Comparison of ENCODE assay signal across 14 cellular contexts in genomic region chr17:48335168-48335567, GRCh38.
"Had no signal": no experiment of that assay in that cellular context is flagged by ENCODE, and none has a peak within 500 bp of the region (broad histone marks: within the 10 kb centered on the region; RNA-seq: fewer than 3 reads in every experiment).

No MANE protein-coding gene starts in this region.

- H3K9me3 Mint-ChIP-seq: naive thymus-derived CD8-positive, alpha-beta T cell; type B pancreatic cell had no signal

- H3K27ac Mint-ChIP-seq: naive thymus-derived CD8-positive, alpha-beta T cell; type B pancreatic cell had no signal

- H3K27ac ChIP-seq: heart left ventricle, neutrophil, ovary, right atrium auricular region, sigmoid colon, skin epidermis had no signal

- DNase-seq: effector memory CD4-positive, alpha-beta T cell; heart left ventricle; left colon; left ventricle myocardium superior; ovary; sigmoid colon had no signal

- H3K9me3 ChIP-seq: heart left ventricle, neutrophil, ovary, right atrium auricular region, sigmoid colon had no signal

- H3K4me3 Mint-ChIP-seq: naive thymus-derived CD8-positive, alpha-beta T cell; type B pancreatic cell had no signal

- FAIRE-seq: urothelium cell line had no signal

- H3K27me3 Mint-ChIP-seq: naive thymus-derived CD8-positive, alpha-beta T cell had no signal

- H3K36me3 Mint-ChIP-seq: type B pancreatic cell had no signal

- H3K27me3 ChIP-seq: ovary, right atrium auricular region had no signal

- H3K36me3 ChIP-seq: heart left ventricle, neutrophil, ovary, right atrium auricular region, sigmoid colon had no signal

- H3K4me3 ChIP-seq: lung, ovary, right atrium auricular region, sigmoid colon, skin epidermis had no signal

- H3K4me1 ChIP-seq: heart left ventricle, right atrium auricular region, sigmoid colon had no signal

- ATAC-seq: esophagus mucosa, heart left ventricle, left ventricle myocardium superior had no signal
